ENCODE assay signal across 19 cellular contexts in genomic region chrX:16517206-16517605, GRCh38.
DNase-seq lines count a peak whose midpoint lies in the region; ATAC-seq and TF ChIP-seq lines count a peak whose summit lies in the region.
"Had no signal": no experiment of that assay in that cellular context is flagged by ENCODE, and none has a peak within 500 bp of the region (broad histone marks: within the 10 kb centered on the region; RNA-seq: fewer than 3 reads in every experiment).

No MANE protein-coding gene starts in this region.

- H2AFZ ChIP-seq in GM23338: no peak overlapping the region

- H3K27me3 ChIP-seq in GM23338 (ENCODE audit: insufficient read depth): no peaks in the 10 kb centered on the region

- no peak overlapping the region for H3K4me2 ChIP-seq in GM23338

- H3K4me3 ChIP-seq in fibroblast of mammary gland (ENCODE audit: control insufficient read depth, low read depth, low read length) (no peak overlapping the region), GM23338 (no peak overlapping the region)

- H4K20me1 ChIP-seq in GM23338 (replicated peaks; ENCODE audit: insufficient read depth): no peaks in the 10 kb centered on the region

- ATAC-seq in Right ventricle myocardium superior (ENCODE audit: poor library complexity) (peak; percentile 88), GM23338 (no peak)
- no peak for ATAC-seq in activated naive CD4-positive, alpha-beta T cell treated with anti-CD3 and anti-CD28 coated beads, Interleukin-2, amount 50 U/mL, for 72 hours

- no peak for TF ChIP-seq CTCF in fibroblast of mammary gland (conservative IDR thresholded peaks at IDR 0.05; ENCODE audit: control insufficient read depth, insufficient read depth, low read depth, low read length)
- TF ChIP-seq CTCF in GM23338 (conservative IDR thresholded peaks at IDR 0.05; ENCODE audit: low read depth in 2 of 2): no peak

- intact Hi-C loops in Right ventricle myocardium superior (cut with DNase I) (no loop called here), cardiac septum (cut with DNase I) (no loop called here)

- H3K4me1 ChIP-seq in GM23338 (ENCODE audit: insufficient read depth): peaks cover 11% of the 10 kb centered on the region

- H3K27ac ChIP-seq in GM23338 (ENCODE audit: low read depth): no peak overlapping the region

- H3K4me3 Mint-ChIP-seq in GM23338: no peak overlapping the region

- H3K4me1 Mint-ChIP-seq in GM23338: peaks cover 5% of the 10 kb centered on the region

- no peaks in the 10 kb centered on the region for H3K36me3 Mint-ChIP-seq in activated naive CD4-positive, alpha-beta T cell treated with anti-CD3 and anti-CD28 coated beads, Interleukin-2, amount 50 U/mL, for 72 hours
- peaks cover 6% of the 10 kb centered on the region; the same call in 2 of the 3 replicates for H3K36me3 Mint-ChIP-seq in GM23338 (ENCODE audit: low read depth)

- H3K36me3 ChIP-seq in GM23338 (ENCODE audit: insufficient read depth): no peaks in the 10 kb centered on the region

- H3K27ac Mint-ChIP-seq in activated naive CD4-positive, alpha-beta T cell treated with anti-CD3 and anti-CD28 coated beads, Interleukin-2, amount 50 U/mL, for 72 hours: no peak overlapping the region
- H3K27ac Mint-ChIP-seq in GM23338: no peak overlapping the region

- no peaks in the 10 kb centered on the region for H3K9me2 ChIP-seq in GM23338 (ENCODE audit: insufficient read depth)

- DNase-seq in Right ventricle myocardium superior (no peak), cardiac septum (ENCODE audit: low spot score) (no peak), fibroblast of mammary gland (ENCODE audit: low read depth) (peak; percentile 16), iris pigment epithelial cell (ENCODE audit: low read depth) (peak; percentile 7), ureter (ENCODE audit: low spot score) (no peak), GM23338 (ENCODE audit: low spot score) (no peak)
- DNase-seq in activated naive CD4-positive, alpha-beta T cell treated with anti-CD3 and anti-CD28 coated beads, Interleukin-2, amount 50 U/mL, for 72 hours (ENCODE audit: low spot score in 2 of 2): no peak
- DNase-seq: 8988T, AML-193, C1 segment of cervical spinal cord, EL, GF-D8, Karpas-422, NCI-H1048, NCI-H1436, NCI-H187 treated with DMSO at 0.1 percent for 48 hours, NCI-H2107, NCI-H446 treated with DMSO at 0.1 percent for 48 hours, NCI-H526 treated with DMSO at 0.1 percent for 48 hours had no signal

- peaks cover 2% of the 10 kb centered on the region for H3K27me3 Mint-ChIP-seq in GM23338 (ENCODE audit: insufficient read depth, low read depth, poor library complexity)

- H3K9me3 Mint-ChIP-seq in activated naive CD4-positive, alpha-beta T cell treated with anti-CD3 and anti-CD28 coated beads, Interleukin-2, amount 50 U/mL, for 72 hours: peaks cover 0 to 5% of the 10 kb centered on the region in 2 donors
- peaks cover 3% of the 10 kb centered on the region for H3K9me3 Mint-ChIP-seq in GM23338

- H3K79me2 ChIP-seq in GM23338 (replicated peaks; ENCODE audit: insufficient read depth): no peaks in the 10 kb centered on the region

- H3F3A ChIP-seq in GM23338 (replicated peaks; ENCODE audit: low read depth): no peaks in the 10 kb centered on the region

TF ChIP-seq in GM23338, 12 proteins besides CTCF, POLR2A, EP300 and RAD21:
- TF ChIP-seq STAT1 (IDR thresholded peaks at IDR 0.05; ENCODE audit: unreplicated experiment): no peak
- no peak for TF ChIP-seq NANOG (IDR thresholded peaks at IDR 0.05; ENCODE audit: borderline replicate concordance)
- TF ChIP-seq EZH2phosphoT487 (IDR thresholded peaks at IDR 0.05; ENCODE audit: unreplicated experiment): no peak

Comparison
In these comparisons a context has a peak if more than half of its experiments do, and no peak if none do; other contexts are left out.
1. DNase-seq: peak in fibroblast of mammary gland (single experiment) and iris pigment epithelial cell (single experiment); none in Right ventricle myocardium superior (single experiment), cardiac septum (single experiment), activated naive CD4-positive, alpha-beta T cell treated with anti-CD3 and anti-CD28 coated beads, Interleukin-2, amount 50 U/mL, for 72 hours (0 of 2), ureter (single experiment) and GM23338 (single experiment).